Comparison of ENCODE assay signal across 29 cellular contexts in the genomic region with DNA sequence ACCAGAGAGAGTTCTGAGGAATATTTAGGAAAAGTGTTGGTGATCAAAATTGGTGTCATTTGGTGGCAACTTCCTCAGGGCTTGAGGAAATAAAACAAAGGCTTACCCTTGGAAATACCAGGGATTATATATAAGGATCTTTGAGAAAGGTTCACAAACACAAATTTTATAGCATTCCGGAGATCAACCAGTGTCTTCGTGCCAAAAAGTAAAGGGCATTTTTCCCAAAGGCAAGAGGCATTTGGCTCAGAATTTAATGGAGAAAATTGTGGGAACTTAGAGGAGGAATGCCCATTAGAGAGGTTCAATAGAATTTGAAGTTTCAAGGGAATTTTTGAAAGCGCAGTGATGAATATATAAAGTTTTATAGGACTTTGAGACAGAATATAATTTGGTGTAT.
"Had no signal": no experiment of that assay in that cellular context is flagged by ENCODE, and none has a peak within 500 bp of the region (broad histone marks: within the 10 kb centered on the region; RNA-seq: fewer than 3 reads in every experiment).

No MANE protein-coding gene starts in this region.

- H3K4me3 ChIP-seq: colonic mucosa, coronary artery, dorsolateral prefrontal cortex, esophagus muscularis mucosa, esophagus squamous epithelium, gastrocnemius medialis, gastroesophageal sphincter, heart left ventricle, heart right ventricle had no signal

- H3K36me3 ChIP-seq: colonic mucosa, esophagus muscularis mucosa, esophagus squamous epithelium, gastrocnemius medialis, gastroesophageal sphincter, heart left ventricle, heart right ventricle had no signal

- H3K4me3 Mint-ChIP-seq: dendritic cell treated with granulocyte-macrophage colony-stimulating factor and Interleukin-4, amounts not matched to agents 40 ng/mL and 50 ng/mL, for 4 days; effector memory CD8-positive, alpha-beta T cell; endodermal cell had no signal

- H3K27ac Mint-ChIP-seq: dendritic cell treated with granulocyte-macrophage colony-stimulating factor and Interleukin-4, amounts not matched to agents 40 ng/mL and 50 ng/mL, for 4 days; effector memory CD8-positive, alpha-beta T cell; endodermal cell had no signal

- H3K9me3 ChIP-seq: colonic mucosa, esophagus muscularis mucosa, esophagus squamous epithelium, gastrocnemius medialis, gastroesophageal sphincter, heart left ventricle had no signal

- H3K27ac ChIP-seq: colonic mucosa, coronary artery, dorsolateral prefrontal cortex, epithelial cell of prostate, esophagus muscularis mucosa, esophagus squamous epithelium, foreskin keratinocyte, gastrocnemius medialis, gastroesophageal sphincter, heart left ventricle, heart right ventricle had no signal

- FAIRE-seq: colon, endometrium, endothelial cell of umbilical vein, frontal cortex had no signal

- H3K4me1 ChIP-seq: colonic mucosa, esophagus muscularis mucosa, esophagus squamous epithelium, foreskin keratinocyte, gastrocnemius medialis, gastroesophageal sphincter, heart left ventricle, heart right ventricle had no signal

- ATAC-seq: effector memory CD8-positive, alpha-beta T cell; esophagus mucosa; foreskin keratinocyte; gastrocnemius medialis; gastroesophageal sphincter; heart left ventricle; heart right ventricle had no signal

- H3K27me3 Mint-ChIP-seq: dendritic cell treated with granulocyte-macrophage colony-stimulating factor and Interleukin-4, amounts not matched to agents 40 ng/mL and 50 ng/mL, for 4 days had no signal

- H3K4me1 Mint-ChIP-seq: endodermal cell had no signal

- DNase-seq: colonic mucosa; cortex of kidney; dermis blood vessel endothelial cell; effector CD4-positive, alpha-beta T cell; effector CD8-positive, alpha-beta T cell; effector memory CD4-positive, alpha-beta T cell; effector memory CD8-positive, alpha-beta T cell; endodermal cell; erythroblast; esophagus squamous epithelium; foreskin fibroblast; foreskin keratinocyte; foreskin melanocyte; gastrocnemius medialis; glutamatergic neuron; head of caudate nucleus; heart left ventricle; heart right ventricle had no signal

- H3K27me3 ChIP-seq: colonic mucosa, dorsolateral prefrontal cortex, esophagus muscularis mucosa, esophagus squamous epithelium, foreskin keratinocyte, gastrocnemius medialis, gastroesophageal sphincter, heart left ventricle, heart right ventricle had no signal
